7 cellular contexts compared by ENCODE assay signal in the genomic region with DNA sequence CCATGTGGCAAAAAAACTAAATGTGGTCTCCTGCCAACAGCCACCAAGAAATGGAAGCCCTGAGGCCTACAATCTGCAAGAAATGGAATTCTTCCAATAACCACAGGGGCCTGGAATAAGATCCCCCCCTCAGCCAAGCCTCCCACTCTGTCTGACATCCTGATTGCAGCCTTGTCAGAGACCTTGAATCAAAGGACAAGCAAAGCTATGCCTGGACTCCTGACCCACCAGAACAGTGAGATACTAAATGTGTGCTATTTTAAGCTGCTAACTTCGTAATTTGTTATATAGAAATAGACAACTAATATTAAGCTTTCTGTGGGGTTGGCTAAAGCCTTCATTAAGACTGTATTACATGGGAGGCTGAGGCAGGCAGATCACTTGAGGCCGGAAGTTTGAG.
"Had no signal": no experiment of that assay in that cellular context is flagged by ENCODE, and none has a peak within 500 bp of the region (broad histone marks: within the 10 kb centered on the region; RNA-seq: fewer than 3 reads in every experiment).

No MANE protein-coding gene starts in this region.

- H3K36me3 ChIP-seq: HAP-1 had no signal

- H3K27ac ChIP-seq: HL-60 had no signal

- H3K4me3 ChIP-seq: HAP-1 had no signal

- DNase-seq: GOT3, H7, HFFc6 had no signal

- H3K9me3 ChIP-seq: HAP-1 had no signal

- H3K4me1 ChIP-seq: HAP-1 had no signal

- ATAC-seq: HCT116, HepG2 had no signal
